Comparison of ENCODE assay signal across 7 cellular contexts in the genomic region with DNA sequence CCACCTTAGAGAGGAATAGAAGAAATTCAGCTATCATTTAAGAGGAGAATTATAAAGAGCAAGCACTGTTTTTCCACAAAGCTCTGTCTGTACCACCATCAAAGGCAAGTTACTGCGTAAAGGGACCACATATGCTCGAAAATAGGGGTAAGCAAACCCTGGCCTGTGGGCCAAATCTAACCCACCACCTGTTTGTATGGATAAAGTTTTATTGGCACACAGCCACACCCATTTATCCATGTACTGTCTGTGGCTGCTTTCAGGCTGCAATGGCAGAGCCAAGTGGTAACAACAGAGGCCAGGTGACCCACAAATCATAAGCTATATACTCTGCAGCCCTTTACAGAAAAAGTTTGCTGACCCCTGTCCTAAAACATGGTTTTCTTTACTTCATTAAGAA.
"Had no signal": no experiment of that assay in that cellular context is flagged by ENCODE, and none has a peak within 500 bp of the region (broad histone marks: within the 10 kb centered on the region; RNA-seq: fewer than 3 reads in every experiment).

No MANE protein-coding gene starts in this region.

- H3K4me2 ChIP-seq: GM23338 had no signal

- H3K4me3 ChIP-seq: GM23338 had no signal

- FAIRE-seq: H1, H54, HTR-8/SVneo had no signal

- H2AFZ ChIP-seq: GM23338 had no signal

- DNase-seq: H9, HCEC 1CT, KG1 had no signal

- ATAC-seq: GM23338 had no signal
